ENCODE assay signal across 8 cellular contexts in genomic region chr4:6781561-6781960, GRCh38.
DNase-seq lines count a peak whose midpoint lies in the region; ATAC-seq lines count a peak whose summit lies in the region.

No MANE protein-coding gene starts in this region.

- peak overlapping the region in 1 of 5 donors; percentile 72 for H3K9ac ChIP-seq in subcutaneous abdominal adipose tissue (ENCODE audit: low read length in 5 of 5)

- H3K36me3 ChIP-seq in subcutaneous abdominal adipose tissue (ENCODE audit: control insufficient read depth in 5 of 5, insufficient read depth in 5 of 5, low read length in 5 of 5): no peaks in the 10 kb centered on the region

- H3K27me3 ChIP-seq in layer of hippocampus (ENCODE audit: control insufficient read depth, insufficient read depth, low read length) (no peaks in the 10 kb centered on the region), subcutaneous abdominal adipose tissue (ENCODE audit: control insufficient read depth in 5 of 5, insufficient read depth in 4 of 5, low read length in 5 of 5) (peaks cover 0 to under 1% (median 0%) of the 10 kb centered on the region in 5 donors)

- H3K9me3 ChIP-seq in subcutaneous abdominal adipose tissue (ENCODE audit: control insufficient read depth in 5 of 5, low read length in 5 of 5): no peaks in the 10 kb centered on the region

- peak overlapping the region in 4 of 5 donors; percentile 71 to 92 (median 81) for H3K4me3 ChIP-seq in subcutaneous abdominal adipose tissue (ENCODE audit: low read depth in 1 of 5, low read length in 5 of 5)

- peak overlapping the region; percentile 58 for H3K27ac Mint-ChIP-seq in T-helper 1 cell treated with Interleukin-12 subunit alpha and Interleukin-12 subunit beta and Interleukin-4 antibody, amounts not matched to agents 30 μg/mL and 1 μg/mL, for 36 hours

- H3K36me3 Mint-ChIP-seq in T-helper 1 cell treated with Interleukin-12 subunit alpha and Interleukin-12 subunit beta and Interleukin-4 antibody, amounts not matched to agents 30 μg/mL and 1 μg/mL, for 36 hours (ENCODE audit: low read depth): peaks cover 6% of the 10 kb centered on the region

- no peaks in the 10 kb centered on the region for H3K27me3 Mint-ChIP-seq in T-helper 1 cell treated with Interleukin-12 subunit alpha and Interleukin-12 subunit beta and Interleukin-4 antibody, amounts not matched to agents 30 μg/mL and 1 μg/mL, for 36 hours (ENCODE audit: low read depth)

- H3K9me3 Mint-ChIP-seq in T-helper 1 cell treated with Interleukin-12 subunit alpha and Interleukin-12 subunit beta and Interleukin-4 antibody, amounts not matched to agents 30 μg/mL and 1 μg/mL, for 36 hours: no peaks in the 10 kb centered on the region

- H3K4me1 ChIP-seq in subcutaneous abdominal adipose tissue (ENCODE audit: control insufficient read depth in 5 of 5, insufficient read depth in 5 of 5, low read length in 5 of 5): peaks cover 2 to 39% (median 28%) of the 10 kb centered on the region in 5 donors

- peak overlapping the region; percentile 99 for H3K27ac ChIP-seq in layer of hippocampus (ENCODE audit: low read depth, low read length)
- H3K27ac ChIP-seq in subcutaneous abdominal adipose tissue (ENCODE audit: low read depth, low read length): peak overlapping the region; percentile 60

- peak overlapping the region; percentile 72 for H3K4me3 Mint-ChIP-seq in T-helper 1 cell treated with Interleukin-12 subunit alpha and Interleukin-12 subunit beta and Interleukin-4 antibody, amounts not matched to agents 30 μg/mL and 1 μg/mL, for 36 hours

- no peak for DNase-seq in T-helper 1 cell
- peak; percentile 46 for DNase-seq in activated CD8-positive, alpha-beta memory T cell treated with anti-CD3 and anti-CD28 coated beads, Interleukin-2, amount 50 U/mL, for 48 hours

- ATAC-seq in HG03378 (IDR thresholded peaks at IDR 0.05; ENCODE audit: unreplicated experiment) (no peak), HG02885 (IDR thresholded peaks at IDR 0.05; ENCODE audit: poor library complexity, unreplicated experiment) (no peak), HG02623 (IDR thresholded peaks at IDR 0.05; ENCODE audit: unreplicated experiment) (no peak)

- peaks cover 43% of the 10 kb centered on the region for H3K4me1 Mint-ChIP-seq in T-helper 1 cell treated with Interleukin-12 subunit alpha and Interleukin-12 subunit beta and Interleukin-4 antibody, amounts not matched to agents 30 μg/mL and 1 μg/mL, for 36 hours (ENCODE audit: low read depth)
